Comparison of ENCODE assay signal across 8 cellular contexts in genomic region chr7:18552311-18552916, GRCh38. TPM values are rescaled to one million over a fixed set of nuclear protein-coding genes. Genes with fewer than 3 reads are reported as not detected.
DNase-seq lines count a peak whose midpoint lies in the region; ATAC-seq, FAIRE-seq and TF ChIP-seq lines count a peak whose summit lies in the region.

No MANE protein-coding gene starts in this region.

- in situ Hi-C loops in KBM-7 (cut with MboI; ENCODE audit: low pct_unique_long_range_greater_than_20kb, low sequenced_read_pairs): no loop called here

- DNase-seq in CD14-positive monocyte (ENCODE audit: low spot score) (no peak), KBM-7 (peak; percentile 14), medulla oblongata (ENCODE audit: extremely low spot score) (peak; percentile 62), dorsolateral prefrontal cortex (no peak), frontal cortex (ENCODE audit: low spot score in 2 of 2) (no peak), NCI-H510A treated with DMSO at 0.1 percent for 48 hours (lab: John Stamatoyannopoulos, UW) (no peak), NCI-H128 (lab: John Stamatoyannopoulos, UW; ENCODE audit: unreplicated experiment) (no peak)

- peak overlapping the region in 22 of 59 donors; percentile 3 to 48 (median 32) for H3K27ac ChIP-seq in dorsolateral prefrontal cortex

- no peaks in the 10 kb centered on the region for H3K9me3 Mint-ChIP-seq in CD14-positive monocyte

- intact Hi-C loops in CD14-positive monocyte (cut with micrococcal nuclease) (no loop called here), dorsolateral prefrontal cortex (cut with DNase I) (no loop called here)

- peak overlapping the region in 24 of 59 donors; percentile 1 to 36 (median 12) for H3K4me3 ChIP-seq in dorsolateral prefrontal cortex

- H3K4me1 Mint-ChIP-seq in CD14-positive monocyte: peaks cover 25% of the 10 kb centered on the region

- H3K27me3 ChIP-seq in dorsolateral prefrontal cortex: no peaks in the 10 kb centered on the region

- ATAC-seq in SK-N-SH treated with all-trans-retinoic acid at 6 μM for 48 hours: peak; percentile 11

- H3K4me3 Mint-ChIP-seq in CD14-positive monocyte: peak overlapping the region in 1 of 2 donors; percentile 39

- H3K36me3 Mint-ChIP-seq in CD14-positive monocyte: peaks cover 7% of the 10 kb centered on the region in 2 donors

- peaks cover 0 to 3% (median 0%) of the 10 kb centered on the region in 3 donors for H3K27me3 Mint-ChIP-seq in CD14-positive monocyte (ENCODE audit: low read depth in 3 of 3)

- no peak for FAIRE-seq in frontal cortex (lab: Jason Lieb, UNC)

- peak overlapping the region in 5 of 7 donors; percentile 15 to 81 (median 61) for H3K27ac Mint-ChIP-seq in CD14-positive monocyte

- TF ChIP-seq CTCF in CD14-positive monocyte (IDR thresholded peaks at IDR 0.05) (no peak), dorsolateral prefrontal cortex (IDR thresholded peaks at IDR 0.05 in 54 of 56, conservative IDR thresholded peaks at IDR 0.05 in 2 of 56; ENCODE audit: low read depth in 1 of 56, partially characterized antibody in 56 of 56) (no peak)

TF ChIP-seq in SK-N-SH treated with all-trans-retinoic acid at 6 μM for 48 hours, 23 proteins besides CTCF, POLR2A, EP300 and RAD21:
- 0 out of 2 replicates have a peak, but pooled peaks have one; percentile 20 for TF ChIP-seq ISL1 (CRISPR knock-in tag; IDR thresholded peaks at IDR 0.05)
- TF ChIP-seq GLIS3 (CRISPR knock-in tag; IDR thresholded peaks at IDR 0.05): no peak

RNA-seq across cellular contexts. Expression of gene HDAC9, which starts 56.9 kb away (rescaled TPM):
- polyA plus RNA-seq in CD14-positive monocyte: 10 to 100 TPM; 41.7 to 44.2 TPM
- 10 to 100 TPM; 40.3 to 96.7 (median 63.1) TPM for total RNA-seq in dorsolateral prefrontal cortex
- 117 TPM for total RNA-seq in frontal cortex

Comparison
In these comparisons a context has a peak if more than half of its experiments do, and no peak if none do; other contexts are left out.
1. DNase-seq: peak in KBM-7 (single experiment) and medulla oblongata (single experiment); none in CD14-positive monocyte (single experiment), dorsolateral prefrontal cortex (0 of 10), frontal cortex (0 of 2), NCI-H510A treated with DMSO at 0.1 percent for 48 hours (single experiment) and NCI-H128 (single experiment).